ENCODE assay signal across 21 cellular contexts in genomic region chr5:107415762-107416161, GRCh38.
A peak's percentile ranks its signal among the peaks of the same experiment; 100 is the strongest.
DNase-seq lines count a peak whose midpoint lies in the region; ATAC-seq, FAIRE-seq and TF ChIP-seq lines count a peak whose summit lies in the region.
"Had no signal": no experiment of that assay in that cellular context is flagged by ENCODE, and none has a peak within 500 bp of the region (broad histone marks: within the 10 kb centered on the region; RNA-seq: fewer than 3 reads in every experiment).

No MANE protein-coding gene starts in this region.

- WGBS in GM12878 (ENCODE audit: insufficient coverage, insufficient replicate concordance, low lambda C conversion rate, missing lambda C conversion rate), result 6% methylated on average over 1 of the region's 1 CpG

- POLR2A ChIA-PET in GM12878 (lab: Charles Lee), result no interaction called here
- POLR2A ChIA-PET in CD8-positive, alpha-beta T cell (lab: Charles Lee), result no interaction called here

- H3K4me1 Mint-ChIP-seq in Calu3 (ENCODE audit: low read depth, unreplicated experiment), result peaks cover 80% of the 10 kb centered on the region
- H3K4me1 Mint-ChIP-seq in CD8-positive, alpha-beta T cell (ENCODE audit: low read depth), result no peaks in the 10 kb centered on the region
- H3K4me1 Mint-ChIP-seq: CD4-positive, alpha-beta memory T cell had no signal

- no peak overlapping the region for H2AFZ ChIP-seq in GM12878 (ENCODE audit: control insufficient read depth, low read depth, low read length)

- BruUV-seq in Calu3 (replicated peaks; lab: Mats Ljungman, UMichigan) (no TSS peak), GM12878 (replicated peaks; lab: Mats Ljungman, UMichigan) (no TSS peak)

- no peaks in the 10 kb centered on the region; the same call in 2 of the 3 replicates for H3K9me3 ChIP-seq in GM12878 (replicated peaks; ENCODE audit: control insufficient read depth, insufficient read depth, low read length)
- no peaks in the 10 kb centered on the region for H3K9me3 ChIP-seq in CD8-positive, alpha-beta T cell (ENCODE audit: low read length)

- RAD21 ChIA-PET in GM12878 (lab: Charles Lee; ENCODE audit: unreplicated experiment), result interaction anchor here (2.0 kb wide), 1 partner anchor 25 kb away, joined by 5 read pairs; no protein-coding TSS in a partner anchor

- intact Hi-C loops in Calu3 (cut with micrococcal nuclease; ENCODE audit: unreplicated experiment), result loop anchor here (2.0 to 5.0 kb wide), 3 partner anchors 27 to 157 kb away; no protein-coding TSS in a partner anchor
- intact Hi-C loops in GM12878 (cut with micrococcal nuclease; ENCODE audit: unreplicated experiment), result no loop called here
- intact Hi-C loops in CD8-positive, alpha-beta T cell (cut with DNase I, micrococcal nuclease), result no loop called here

- TF ChIP-seq CTCF in Calu3 (IDR thresholded peaks at IDR 0.05; ENCODE audit: unreplicated experiment) (no peak), GM12878 (IDR thresholded peaks at IDR 0.05 in 2 of 3, conservative IDR thresholded peaks at IDR 0.05 in 1 of 3; ENCODE audit: control insufficient read depth in 2 of 3, extremely low read depth in 1 of 3, insufficient read depth in 1 of 3, low read depth in 3 of 3, low read length in 3 of 3) (no peak)
- TF ChIP-seq CTCF in CD8-positive, alpha-beta T cell (IDR thresholded peaks at IDR 0.05), result no peak

- H3K4me1 ChIP-seq in GM12878 (ENCODE audit: control insufficient read depth, insufficient read depth, low read length), result no peaks in the 10 kb centered on the region
- no peaks in the 10 kb centered on the region for H3K4me1 ChIP-seq in CD8-positive, alpha-beta T cell (ENCODE audit: insufficient read depth, low read length)

- no peak overlapping the region for H3K4me3 ChIP-seq in GM12878
- no peak overlapping the region for H3K4me3 ChIP-seq in CD8-positive, alpha-beta T cell (ENCODE audit: low read depth, low read length)
- H3K4me3 ChIP-seq: K562 had no signal

- no peaks in the 10 kb centered on the region for H3K9me3 Mint-ChIP-seq in Calu3 (ENCODE audit: low read depth, unreplicated experiment)
- H3K9me3 Mint-ChIP-seq in CD8-positive, alpha-beta T cell, result no peaks in the 10 kb centered on the region
- H3K9me3 Mint-ChIP-seq: CD4-positive, alpha-beta memory T cell; HFFc6 had no signal

- peak overlapping the region; percentile 1 for H3K4me3 Mint-ChIP-seq in Calu3 (ENCODE audit: low read depth, unreplicated experiment)
- H3K4me3 Mint-ChIP-seq in CD8-positive, alpha-beta T cell, result no peak overlapping the region
- H3K4me3 Mint-ChIP-seq: CD4-positive, alpha-beta memory T cell; HFFc6 had no signal

- FAIRE-seq in GM12878 (lab: Jason Lieb, UNC) (no peak), urothelium cell line (lab: Jason Lieb, UNC) (no peak)
- FAIRE-seq: D721Med, GM18507, K562 had no signal

- in situ Hi-C loops in GM12878 (cut with MboI), result no loop called here

- TF ChIP-seq POLR2A in GM12878 (IDR thresholded peaks at IDR 0.05; ENCODE audit: low read depth, low read length), result no peak

- H3K27me3 ChIP-seq in GM12878 (replicated peaks in 1 of 2; ENCODE audit: control insufficient read depth in 2 of 2, insufficient read depth in 2 of 2, low read length in 1 of 2), result no peaks in the 10 kb centered on the region
- no peaks in the 10 kb centered on the region for H3K27me3 ChIP-seq in CD8-positive, alpha-beta T cell (ENCODE audit: insufficient read depth, low read length)

- CTCF ChIA-PET in Calu3 (lab: Charles Lee), result interaction anchor here (1.0 to 2.3 kb wide), 2 partner anchors 12 to 26 kb away, joined by 3 to 6 read pairs; no protein-coding TSS in a partner anchor
- CTCF ChIA-PET in GM12878 (lab: Yijun Ruan, JAX), result interaction anchor here (1.5 kb wide), 1 partner anchor 12 kb away, joined by 3 read pairs; no protein-coding TSS in a partner anchor
- CTCF ChIA-PET in CD8-positive, alpha-beta T cell (lab: Charles Lee), result no interaction called here

- H3K36me3 ChIP-seq in GM12878 (ENCODE audit: control insufficient read depth in 2 of 2, insufficient read depth in 2 of 2, low read length in 1 of 2), result no peaks in the 10 kb centered on the region
- no peaks in the 10 kb centered on the region for H3K36me3 ChIP-seq in CD8-positive, alpha-beta T cell (ENCODE audit: insufficient read depth, low read length)

- no peak for TF ChIP-seq RAD21 in GM12878 (IDR thresholded peaks at IDR 0.05; ENCODE audit: insufficient read depth, low read depth, low read length)

- H3K27me3 Mint-ChIP-seq in Calu3 (ENCODE audit: unreplicated experiment), result no peaks in the 10 kb centered on the region
- peaks cover 2% of the 10 kb centered on the region for H3K27me3 Mint-ChIP-seq in CD8-positive, alpha-beta T cell (ENCODE audit: low read depth)

- TF ChIP-seq EP300 in GM12878 (IDR thresholded peaks at IDR 0.05; ENCODE audit: borderline replicate concordance in 1 of 2, control insufficient read depth in 1 of 2, low read depth in 2 of 2, low read length in 2 of 2), result no peak

- H3K9ac ChIP-seq in GM12878 (ENCODE audit: control insufficient read depth, insufficient read depth, low read length), result no peak overlapping the region

- ATAC-seq in GM19463 (IDR thresholded peaks at IDR 0.05; ENCODE audit: unreplicated experiment), result peak; percentile 40
- peak; percentile 62 for ATAC-seq in HG02981 (IDR thresholded peaks at IDR 0.05; ENCODE audit: unreplicated experiment)
- ATAC-seq in GM12878, result peak; percentile 58
- no peak for ATAC-seq in HG02678 (IDR thresholded peaks at IDR 0.05; ENCODE audit: unreplicated experiment)
- no peak for ATAC-seq in CD8-positive, alpha-beta T cell
- ATAC-seq: K562 had no signal

- peaks cover 38% of the 10 kb centered on the region for H3K36me3 Mint-ChIP-seq in Calu3 (ENCODE audit: insufficient read depth, unreplicated experiment)
- no peaks in the 10 kb centered on the region for H3K36me3 Mint-ChIP-seq in CD8-positive, alpha-beta T cell
- H3K36me3 Mint-ChIP-seq: CD4-positive, alpha-beta memory T cell had no signal

- SMC1A ChIA-PET in GM12878 (lab: Charles Lee; ENCODE audit: uncharacterized antibody, unreplicated experiment), result interaction anchor here (1.0 to 2.2 kb wide), 3 partner anchors 11 to 169 kb away, joined by 3 to 11 read pairs (median 4); no protein-coding TSS in a partner anchor

- no peaks in the 10 kb centered on the region for H4K20me1 ChIP-seq in GM12878 (ENCODE audit: control insufficient read depth, insufficient read depth)

- H3K4me2 ChIP-seq in GM12878 (ENCODE audit: control insufficient read depth, insufficient read depth), result no peak overlapping the region

- no peak for DNase-seq in Calu3
- DNase-seq in GM12878 (ENCODE audit: low read depth, low spot score), result no peak
- no peak for DNase-seq in SIG-M5 treated with dmso at 0.1 percent for 504 hours (lab: John Stamatoyannopoulos, UW; ENCODE audit: unreplicated experiment)
- DNase-seq in urothelium cell line (ENCODE audit: low spot score), result no peak
- DNase-seq in CD8-positive, alpha-beta T cell, result no peak
- DNase-seq: 8988T; CD4-positive, alpha-beta memory T cell; DMS79 treated with DMSO at 0.1 percent for 48 hours; HFFc6; MV-4-11; NCI-H1417; NCI-H187 treated with DMSO at 0.1 percent for 48 hours; RPMI8226; SIG-M5; SW 1271 had no signal

- peak overlapping the region; percentile 41 for H3K27ac Mint-ChIP-seq in Calu3 (ENCODE audit: unreplicated experiment)
- no peak overlapping the region for H3K27ac Mint-ChIP-seq in CD8-positive, alpha-beta T cell
- H3K27ac Mint-ChIP-seq: CD4-positive, alpha-beta memory T cell; HFFc6 had no signal

- no peak overlapping the region for H3K27ac ChIP-seq in GM12878 (ENCODE audit: control insufficient read depth, insufficient read depth)
- H3K27ac ChIP-seq in CD8-positive, alpha-beta T cell (ENCODE audit: low read depth, low read length), result no peak overlapping the region

- H3K79me2 ChIP-seq in GM12878 (ENCODE audit: control insufficient read depth, insufficient read depth, low read length), result no peaks in the 10 kb centered on the region

TF ChIP-seq in GM12878, 131 proteins besides CTCF, POLR2A, EP300 and RAD21:
- TF ChIP-seq ATF7 (IDR thresholded peaks at IDR 0.05; ENCODE audit: low read depth) (peak; percentile 48; the same call in 1 of the 2 replicates), DPF2 (IDR thresholded peaks at IDR 0.05) (no peak)
TF ChIP-seq in GM12878: peak in this region for 1.

Comparison
In these comparisons a context has a peak if more than half of its experiments do, and no peak if none do; other contexts are left out.
1. ATAC-seq: peak in GM19463 (single experiment), HG02981 (single experiment) and GM12878 (single experiment); none in HG02678 (single experiment) and CD8-positive, alpha-beta T cell (single experiment).